Comparison of ENCODE assay signal across 8 cellular contexts in the genomic region with DNA sequence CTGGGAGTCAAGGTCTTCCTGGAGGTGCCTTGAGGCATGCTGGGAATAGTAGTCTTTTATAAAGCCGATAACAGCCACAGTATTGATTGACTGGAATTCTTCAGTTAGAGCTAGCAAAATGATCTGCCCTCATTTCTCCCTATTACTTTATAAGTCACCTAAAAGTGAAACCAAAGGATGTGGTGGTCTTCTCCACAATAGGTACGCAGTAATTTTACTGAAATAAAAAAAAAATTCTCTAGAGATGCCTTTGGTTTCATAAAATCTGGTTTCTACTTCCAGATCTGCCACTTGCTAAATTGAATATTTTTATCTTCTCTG. TPM values are rescaled to one million over a fixed set of nuclear protein-coding genes. Genes with fewer than 3 reads are reported as not detected.
DNase-seq lines count a peak whose midpoint lies in the region; ATAC-seq and TF ChIP-seq lines count a peak whose summit lies in the region.

No MANE protein-coding gene starts in this region.

- no peak overlapping the region for H3K9ac ChIP-seq in neural progenitor cell

- H2AFZ ChIP-seq in neural progenitor cell (replicated peaks) = no peak overlapping the region

- peaks cover 11% of the 10 kb centered on the region for H3K9me3 Mint-ChIP-seq in neural progenitor cell

- no peak for DNase-seq in NB4 (ENCODE audit: low read depth)
- no peak for DNase-seq in effector memory CD4-positive, alpha-beta T cell
- DNase-seq in neural progenitor cell (ENCODE audit: low spot score) = no peak
- no peak for DNase-seq in NCI-H1694 (lab: John Stamatoyannopoulos, UW)
- no peak for DNase-seq in NCI-H226
- DNase-seq in stimulated activated CD4-positive, alpha-beta T cell treated with anti-CD3 and anti-CD28 coated beads, Interleukin-2, amount 100 ng/mL, for 48 hours = no peak

- peaks cover 7% of the 10 kb centered on the region for H3F3A ChIP-seq in neural progenitor cell (ENCODE audit: low read depth)

- H3K36me3 ChIP-seq in effector memory CD4-positive, alpha-beta T cell (ENCODE audit: control insufficient read depth, insufficient read depth, low read length) = no peaks in the 10 kb centered on the region
- no peaks in the 10 kb centered on the region for H3K36me3 ChIP-seq in neural progenitor cell

- H3K27ac ChIP-seq in C4-2B (peak overlapping the region; percentile 89), neural progenitor cell (no peak overlapping the region)
- H3K27ac ChIP-seq in effector memory CD4-positive, alpha-beta T cell (ENCODE audit: insufficient read depth, low read length, poor library complexity, severe bottlenecking) = peak overlapping the region; percentile 97

- TF ChIP-seq CTCF in C4-2B (conservative IDR thresholded peaks at IDR 0.05) (no peak), NB4 (IDR thresholded peaks at IDR 0.05; ENCODE audit: low read depth, low read length) (no peak), neural progenitor cell (IDR thresholded peaks at IDR 0.05) (no peak)

- H3K4me3 Mint-ChIP-seq in neural progenitor cell = peak overlapping the region; percentile 94

- no peaks in the 10 kb centered on the region for H3K36me3 Mint-ChIP-seq in neural progenitor cell

- H3K79me2 ChIP-seq in neural progenitor cell (ENCODE audit: low read depth) = peaks cover 42% of the 10 kb centered on the region

- ATAC-seq in HG03135 (IDR thresholded peaks at IDR 0.05; ENCODE audit: unreplicated experiment) = no peak

- H3K4me3 ChIP-seq in NB4 (ENCODE audit: low read depth, low read length) (peak overlapping the region; percentile 100), neural progenitor cell (peak overlapping the region; percentile 82)
- H3K4me3 ChIP-seq in effector memory CD4-positive, alpha-beta T cell (ENCODE audit: insufficient read depth, low read depth, low read length, poor library complexity, severe bottlenecking) = peak overlapping the region; percentile 99

- peaks cover 2% of the 10 kb centered on the region for H3K27me3 ChIP-seq in effector memory CD4-positive, alpha-beta T cell (replicated peaks; ENCODE audit: control insufficient read depth, insufficient read depth, low read length, poor library complexity, severe bottlenecking)
- H3K27me3 ChIP-seq in neural progenitor cell = no peaks in the 10 kb centered on the region

- peak overlapping the region; percentile 96 for H3K27ac Mint-ChIP-seq in neural progenitor cell

- peaks cover 3% of the 10 kb centered on the region for H3K27me3 Mint-ChIP-seq in neural progenitor cell (ENCODE audit: insufficient read depth, low read depth)

- H3K4me1 Mint-ChIP-seq in neural progenitor cell = peaks cover 10% of the 10 kb centered on the region

- TF ChIP-seq POLR2A in NB4 (IDR thresholded peaks at IDR 0.05; ENCODE audit: extremely low read depth, insufficient read length) = no peak

- peaks cover 3% of the 10 kb centered on the region for H3K4me1 ChIP-seq in effector memory CD4-positive, alpha-beta T cell (ENCODE audit: control insufficient read depth, insufficient read depth, low read length, poor library complexity, severe bottlenecking)
- peaks cover 5% of the 10 kb centered on the region for H3K4me1 ChIP-seq in neural progenitor cell

- H3K4me2 ChIP-seq in neural progenitor cell = peak overlapping the region; percentile 84

- H4K20me1 ChIP-seq in neural progenitor cell (ENCODE audit: low read depth) = no peaks in the 10 kb centered on the region

- H3K9me3 ChIP-seq in effector memory CD4-positive, alpha-beta T cell (ENCODE audit: control insufficient read depth, low read length) = no peaks in the 10 kb centered on the region
- peaks cover 11% of the 10 kb centered on the region for H3K9me3 ChIP-seq in neural progenitor cell (ENCODE audit: low read depth)

RNA-seq across cellular contexts. Expression of gene NDC1, which starts 0.5 kb away (rescaled TPM):
- total RNA-seq in neural progenitor cell (ENCODE audit: low replicate concordance) = 63.6 and 94.3 TPM in 2 replicates

RNA-seq across cellular contexts. Expression of gene YIPF1, which starts 51.0 kb away (rescaled TPM):
- 35.7 and 41.2 TPM in 2 replicates for total RNA-seq in neural progenitor cell (ENCODE audit: low replicate concordance)

RNA-seq across cellular contexts. Expression of gene DIO1, which starts 55.4 kb away (rescaled TPM):
- total RNA-seq in neural progenitor cell (ENCODE audit: low replicate concordance) = not detected in 2 replicates
